In the genomic region with DNA sequence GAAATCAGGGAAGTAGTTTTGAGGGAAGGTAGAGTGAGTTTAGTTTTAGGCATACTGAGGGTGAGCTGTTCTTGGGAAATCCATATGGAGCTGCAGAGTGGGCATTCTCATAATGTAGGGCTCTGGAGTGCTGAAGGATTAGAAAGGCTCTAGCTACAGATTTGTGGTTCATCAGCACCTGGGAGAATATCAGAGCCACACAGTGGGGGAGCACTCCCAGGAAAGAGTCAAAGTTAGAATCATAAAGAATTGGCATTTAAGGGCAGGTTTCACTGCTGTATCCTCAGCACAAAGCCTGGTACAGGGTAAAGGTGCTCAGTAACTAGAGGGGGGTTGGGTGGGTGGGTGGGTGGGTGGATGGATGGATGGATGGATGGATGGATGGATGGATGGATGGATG, we compare ENCODE assay signal across 39 cellular contexts. TPM values are rescaled to one million over a fixed set of nuclear protein-coding genes. Genes with fewer than 3 reads are reported as not detected.
"Had no signal": no experiment of that assay in that cellular context is flagged by ENCODE, and none has a peak within 500 bp of the region (broad histone marks: within the 10 kb centered on the region; RNA-seq: fewer than 3 reads in every experiment).

No MANE protein-coding gene starts in this region.

- ATAC-seq: activated naive CD4-positive, alpha-beta T cell treated with anti-CD3 and anti-CD28 coated beads, Interleukin-2, amount 50 U/mL, for 72 hours; activated naive CD8-positive, alpha-beta T cell treated with anti-CD3 and anti-CD28 coated beads, Interleukin-2, amount 50 U/mL, for 24 hours; activated T-cell treated with anti-CD3 and anti-CD28 coated beads, Interleukin-2, amount 50 U/mL, for 4 hours; activated T-cell treated with anti-CD3 and anti-CD28 coated beads, Interleukin-2, amount 50 U/mL, for 72 hours; activated T-helper 17 cell treated with anti-CD3 and anti-CD28 coated beads, Interleukin-2, amount 50 U/mL, for 72 hours; body of pancreas had no signal

- H3K27ac ChIP-seq: adrenal gland, ascending aorta, body of pancreas, brain microvascular endothelial cell, breast epithelium, cardiac muscle cell had no signal

- H3K4me1 Mint-ChIP-seq: activated naive CD4-positive, alpha-beta T cell treated with anti-CD3 and anti-CD28 coated beads, Interleukin-2, amount 10 ng/mL, durations not matched to agents 7 days and 5 days; activated naive CD4-positive, alpha-beta T cell treated with anti-CD3 and anti-CD28 coated beads, Interleukin-2, amount 50 U/mL, for 24 hours; activated naive CD8-positive, alpha-beta T cell treated with anti-CD3 and anti-CD28 coated beads for 36 hours; activated naive CD8-positive, alpha-beta T cell treated with anti-CD3 and anti-CD28 coated beads, Interleukin-2, amount 10 ng/mL, durations not matched to agents 7 days and 5 days; activated naive CD8-positive, alpha-beta T cell treated with anti-CD3 and anti-CD28 coated beads, Interleukin-2, amount 50 U/mL, for 24 hours; activated T-helper 17 cell treated with anti-CD3 and anti-CD28 coated beads, Interleukin-2, amount 50 U/mL, for 72 hours; central memory CD8-positive, alpha-beta T cell had no signal

- H3K4me1 ChIP-seq: adrenal gland, ascending aorta, body of pancreas, breast epithelium had no signal

- H3K36me3 ChIP-seq: adrenal gland, ascending aorta, brain microvascular endothelial cell, breast epithelium, cardiac muscle cell had no signal

- H3K9me3 ChIP-seq: adrenal gland, ascending aorta, body of pancreas, breast epithelium had no signal

- H3K27me3 ChIP-seq: adrenal gland, ascending aorta, body of pancreas, brain microvascular endothelial cell, breast epithelium, cardiac muscle cell had no signal

- H3K4me3 ChIP-seq: adrenal gland, ascending aorta, body of pancreas, breast epithelium, cardiac muscle cell had no signal

- H3K27ac Mint-ChIP-seq: activated naive CD4-positive, alpha-beta T cell treated with anti-CD3 and anti-CD28 coated beads for 36 hours; activated naive CD4-positive, alpha-beta T cell treated with anti-CD3 and anti-CD28 coated beads, Interleukin-2, amount 10 ng/mL, durations not matched to agents 7 days and 5 days; activated naive CD4-positive, alpha-beta T cell treated with anti-CD3 and anti-CD28 coated beads, Interleukin-2, amount 50 U/mL, for 24 hours; activated naive CD4-positive, alpha-beta T cell treated with anti-CD3 and anti-CD28 coated beads, Interleukin-2, amount 50 U/mL, for 72 hours; activated naive CD8-positive, alpha-beta T cell; activated naive CD8-positive, alpha-beta T cell treated with anti-CD3 and anti-CD28 coated beads for 36 hours; activated naive CD8-positive, alpha-beta T cell treated with anti-CD3 and anti-CD28 coated beads, Interleukin-2, amount 10 ng/mL, durations not matched to agents 7 days and 5 days; activated naive CD8-positive, alpha-beta T cell treated with anti-CD3 and anti-CD28 coated beads, Interleukin-2, amount 50 U/mL, for 24 hours; activated T-cell treated with anti-CD3 and anti-CD28 coated beads, Interleukin-2, amount 50 U/mL, for 24 hours; activated T-cell treated with anti-CD3 and anti-CD28 coated beads, Interleukin-2, amount 50 U/mL, for 72 hours; activated T-helper 1 cell treated with anti-CD3 and anti-CD28 coated beads, Interleukin-12 subunit alpha, Interleukin-12 subunit beta, Interleukin-2, Interleukin-4 antibody, amounts not matched to agents 30 ng/mL and 10 ng/mL and 1 ng/mL, durations not matched to agents 14 hours and 24 hours and 36 hours; activated T-helper 17 cell treated with anti-CD3 and anti-CD28 coated beads, Interleukin-2, amount 50 U/mL, for 72 hours; activated T-helper 2 cell treated with anti-CD3 and anti-CD28 coated beads, Interferon-gamma antibody, Interleukin-2, Interleukin-4, amounts not matched to agents 10 μg/mL and 5 μg/mL and 100 μg/mL, durations not matched to agents 14 hours and 24 hours and 36 hours had no signal

- H3K36me3 Mint-ChIP-seq: activated naive CD4-positive, alpha-beta T cell treated with anti-CD3 and anti-CD28 coated beads, Interleukin-2, amount 10 ng/mL, durations not matched to agents 7 days and 5 days; activated naive CD4-positive, alpha-beta T cell treated with anti-CD3 and anti-CD28 coated beads, Interleukin-2, amount 50 U/mL, for 24 hours; activated naive CD4-positive, alpha-beta T cell treated with anti-CD3 and anti-CD28 coated beads, Interleukin-2, amount 50 U/mL, for 72 hours; activated naive CD8-positive, alpha-beta T cell; activated naive CD8-positive, alpha-beta T cell treated with anti-CD3 and anti-CD28 coated beads for 36 hours; activated naive CD8-positive, alpha-beta T cell treated with anti-CD3 and anti-CD28 coated beads, Interleukin-2, amount 10 ng/mL, durations not matched to agents 7 days and 5 days; brain had no signal

- DNase-seq: activated effector memory CD4-positive, alpha-beta T cell treated with anti-CD3 and anti-CD28 coated beads, Interleukin-2, amount 50 U/mL, for 16 hours; activated effector memory CD4-positive, alpha-beta T cell treated with Interleukin-2 at 50 U/mL for 16 hours; activated gamma-delta T cell; activated gamma-delta T cell treated with Interleukin-2 at 50 U/mL for 16 hours; activated naive CD4-positive, alpha-beta T cell; activated naive CD4-positive, alpha-beta T cell treated with anti-CD3 and anti-CD28 coated beads for 36 hours; activated naive CD4-positive, alpha-beta T cell treated with anti-CD3 and anti-CD28 coated beads, Interleukin-2, amount 10 ng/mL, durations not matched to agents 7 days and 5 days; activated naive CD4-positive, alpha-beta T cell treated with anti-CD3 and anti-CD28 coated beads, Interleukin-2, amount 50 U/mL, for 16 hours; activated naive CD4-positive, alpha-beta T cell treated with Interleukin-2 at 50 U/mL for 16 hours; activated naive CD8-positive, alpha-beta T cell treated with anti-CD3 and anti-CD28 coated beads for 36 hours; activated naive CD8-positive, alpha-beta T cell treated with anti-CD3 and anti-CD28 coated beads, Interleukin-2, amount 10 ng/mL, durations not matched to agents 7 days and 5 days; activated naive CD8-positive, alpha-beta T cell treated with anti-CD3 and anti-CD28 coated beads, Interleukin-2, amount 50 U/mL, for 24 hours; activated T-cell treated with anti-CD3 and anti-CD28 coated beads, Interleukin-2, amount 50 U/mL, for 1 hour; activated T-cell treated with anti-CD3 and anti-CD28 coated beads, Interleukin-2, amount 50 U/mL, for 24 hours; activated T-cell treated with anti-CD3 and anti-CD28 coated beads, Interleukin-2, amount 50 U/mL, for 4 hours; activated T-cell treated with anti-CD3 and anti-CD28 coated beads, Interleukin-2, amount 50 U/mL, for 48 hours; activated T-cell treated with anti-CD3 and anti-CD28 coated beads, Interleukin-2, amount 50 U/mL, for 72 hours; adrenal gland; amniotic stem cell; amygdala; anterior cingulate cortex; aorta; body of pancreas; brain microvascular endothelial cell; central memory CD4-positive, alpha-beta T cell; cerebellar nuclear complex had no signal

- H3K9me3 Mint-ChIP-seq: activated naive CD4-positive, alpha-beta T cell treated with anti-CD3 and anti-CD28 coated beads for 36 hours; activated naive CD4-positive, alpha-beta T cell treated with anti-CD3 and anti-CD28 coated beads, Interleukin-2, amount 10 ng/mL, durations not matched to agents 7 days and 5 days; activated naive CD4-positive, alpha-beta T cell treated with anti-CD3 and anti-CD28 coated beads, Interleukin-2, amount 50 U/mL, for 24 hours; activated naive CD4-positive, alpha-beta T cell treated with anti-CD3 and anti-CD28 coated beads, Interleukin-2, amount 50 U/mL, for 72 hours; activated naive CD8-positive, alpha-beta T cell treated with anti-CD3 and anti-CD28 coated beads for 36 hours; activated naive CD8-positive, alpha-beta T cell treated with anti-CD3 and anti-CD28 coated beads, Interleukin-2, amount 10 ng/mL, durations not matched to agents 7 days and 5 days; activated naive CD8-positive, alpha-beta T cell treated with anti-CD3 and anti-CD28 coated beads, Interleukin-2, amount 50 U/mL, for 24 hours; activated T-cell treated with anti-CD3 and anti-CD28 coated beads, Interleukin-2, amount 50 U/mL, for 24 hours; activated T-cell treated with anti-CD3 and anti-CD28 coated beads, Interleukin-2, amount 50 U/mL, for 4 hours; activated T-cell treated with anti-CD3 and anti-CD28 coated beads, Interleukin-2, amount 50 U/mL, for 72 hours; activated T-helper 1 cell treated with anti-CD3 and anti-CD28 coated beads, Interleukin-12 subunit alpha, Interleukin-12 subunit beta, Interleukin-2, Interleukin-4 antibody, amounts not matched to agents 30 ng/mL and 10 ng/mL and 1 ng/mL, durations not matched to agents 14 hours and 24 hours and 36 hours; activated T-helper 17 cell treated with anti-CD3 and anti-CD28 coated beads, Interleukin-2, amount 50 U/mL, for 72 hours; activated T-helper 2 cell treated with anti-CD3 and anti-CD28 coated beads, Interferon-gamma antibody, Interleukin-2, Interleukin-4, amounts not matched to agents 10 μg/mL and 5 μg/mL and 100 μg/mL, durations not matched to agents 14 hours and 24 hours and 36 hours; brain; central memory CD8-positive, alpha-beta T cell had no signal

- H3K4me3 Mint-ChIP-seq: activated naive CD4-positive, alpha-beta T cell treated with anti-CD3 and anti-CD28 coated beads for 36 hours; activated naive CD4-positive, alpha-beta T cell treated with anti-CD3 and anti-CD28 coated beads, Interleukin-2, amount 10 ng/mL, durations not matched to agents 7 days and 5 days; activated naive CD4-positive, alpha-beta T cell treated with anti-CD3 and anti-CD28 coated beads, Interleukin-2, amount 50 U/mL, for 24 hours; activated naive CD8-positive, alpha-beta T cell; activated naive CD8-positive, alpha-beta T cell treated with anti-CD3 and anti-CD28 coated beads for 36 hours; activated naive CD8-positive, alpha-beta T cell treated with anti-CD3 and anti-CD28 coated beads, Interleukin-2, amount 10 ng/mL, durations not matched to agents 7 days and 5 days; activated naive CD8-positive, alpha-beta T cell treated with anti-CD3 and anti-CD28 coated beads, Interleukin-2, amount 50 U/mL, for 24 hours; activated T-cell treated with anti-CD3 and anti-CD28 coated beads, Interleukin-2, amount 50 U/mL, for 24 hours; activated T-cell treated with anti-CD3 and anti-CD28 coated beads, Interleukin-2, amount 50 U/mL, for 4 hours; activated T-cell treated with anti-CD3 and anti-CD28 coated beads, Interleukin-2, amount 50 U/mL, for 72 hours; activated T-helper 1 cell treated with anti-CD3 and anti-CD28 coated beads, Interleukin-12 subunit alpha, Interleukin-12 subunit beta, Interleukin-2, Interleukin-4 antibody, amounts not matched to agents 30 ng/mL and 10 ng/mL and 1 ng/mL, durations not matched to agents 14 hours and 24 hours and 36 hours; activated T-helper 17 cell treated with anti-CD3 and anti-CD28 coated beads, Interleukin-2, amount 50 U/mL, for 72 hours; brain; central memory CD8-positive, alpha-beta T cell had no signal

RNA-seq across cellular contexts. Expression of a gene that starts 52.5 kb away (rescaled TPM):
- total RNA-seq: activated naive CD4-positive, alpha-beta T cell treated with anti-CD3 and anti-CD28 coated beads for 36 hours; activated naive CD4-positive, alpha-beta T cell treated with anti-CD3 and anti-CD28 coated beads, Interleukin-2, amount 50 U/mL, for 72 hours; activated naive CD8-positive, alpha-beta T cell treated with anti-CD3 and anti-CD28 coated beads for 36 hours; activated naive CD8-positive, alpha-beta T cell treated with anti-CD3 and anti-CD28 coated beads, Interleukin-2, amount 10 ng/mL, durations not matched to agents 7 days and 5 days; activated T-cell treated with anti-CD3 and anti-CD28 coated beads, Interleukin-2, amount 50 U/mL, for 4 hours; activated T-cell treated with anti-CD3 and anti-CD28 coated beads, Interleukin-2, amount 50 U/mL, for 72 hours; activated T-helper 1 cell treated with anti-CD3 and anti-CD28 coated beads, Interleukin-12 subunit alpha, Interleukin-12 subunit beta, Interleukin-2, Interleukin-4 antibody, amounts not matched to agents 30 ng/mL and 10 ng/mL and 1 ng/mL, durations not matched to agents 14 hours and 24 hours and 36 hours; activated T-helper 17 cell treated with anti-CD3 and anti-CD28 coated beads, Interleukin-2, amount 50 U/mL, for 72 hours; activated T-helper 2 cell treated with anti-CD3 and anti-CD28 coated beads, Interferon-gamma antibody, Interleukin-2, Interleukin-4, amounts not matched to agents 10 μg/mL and 5 μg/mL and 100 μg/mL, durations not matched to agents 14 hours and 24 hours and 36 hours; ascending aorta; breast epithelium; bronchial epithelial cell; cardiac muscle cell; chondrocyte had no signal
- polyA plus RNA-seq: aorta had no signal
